Comparison of ENCODE assay signal across 20 cellular contexts in the genomic region with DNA sequence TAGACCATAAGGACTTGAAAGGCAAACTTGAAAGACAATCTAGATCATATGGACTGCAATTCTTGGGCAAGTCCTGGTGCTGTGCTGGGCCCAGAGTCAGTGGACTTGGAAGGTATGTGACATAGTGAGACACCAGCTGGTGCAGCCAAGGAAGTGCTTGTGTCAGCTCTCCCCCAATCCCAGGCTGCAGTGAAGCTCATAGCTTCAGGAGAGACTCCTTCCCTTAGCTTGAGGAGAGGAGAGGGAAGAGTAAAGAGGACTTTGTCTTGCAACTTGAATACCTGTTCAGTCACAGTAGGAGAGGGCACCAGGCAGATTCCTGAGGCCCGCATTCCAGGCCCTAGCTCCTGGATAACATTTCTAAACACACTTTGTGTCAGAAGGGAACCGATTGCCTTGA.
DNase-seq lines count a peak whose midpoint lies in the region; ATAC-seq, FAIRE-seq and TF ChIP-seq lines count a peak whose summit lies in the region.
"Had no signal": no experiment of that assay in that cellular context is flagged by ENCODE, and none has a peak within 500 bp of the region (broad histone marks: within the 10 kb centered on the region; RNA-seq: fewer than 3 reads in every experiment).

No MANE protein-coding gene starts in this region.

- no peak for DNase-seq in stimulated activated naive CD8-positive, alpha-beta T cell treated with anti-CD3 and anti-CD28 coated beads, Interleukin-15, amount 100 ng/mL, for 72 hours
- no peak for DNase-seq in stimulated activated naive CD8-positive, alpha-beta T cell treated with anti-CD3 and anti-CD28 coated beads, Interleukin-15, Interleukin-2, amounts not matched to agents 100 U/mL and 50 U/mL, for 24 hours
- DNase-seq in WERI-Rb-1: no peak
- DNase-seq in iPS DF 19.7 (ENCODE audit: low read depth, low spot score): peak; percentile 5
- DNase-seq in GM12891 (ENCODE audit: insufficient read length, low spot score): no peak
- DNase-seq in epidermal melanocyte (ENCODE audit: insufficient read length, low spot score): no peak
- DNase-seq: DMS153, DND-41, MM.1S, NCI-H2029, NCI-H446, NCI-H524 treated with DMSO at 0.1 percent for 48 hours, NCI-H774, RPMI8226, SHP77 had no signal

- no peak for FAIRE-seq in GM12891 (lab: Jason Lieb, UNC)
- FAIRE-seq: H54 had no signal

- H3K36me3 ChIP-seq in WERI-Rb-1: no peaks in the 10 kb centered on the region

- no peaks in the 10 kb centered on the region for H3K9me3 ChIP-seq in WERI-Rb-1 (ENCODE audit: severe bottlenecking)

- no peak overlapping the region for H3K4me3 Mint-ChIP-seq in stimulated activated naive CD8-positive, alpha-beta T cell treated with anti-CD3 and anti-CD28 coated beads, Interleukin-15, amount 100 ng/mL, for 72 hours
- H3K4me3 Mint-ChIP-seq: IgD-negative memory B cell had no signal

- no peaks in the 10 kb centered on the region for H3K27me3 ChIP-seq in WERI-Rb-1 (ENCODE audit: insufficient read depth, low read depth, severe bottlenecking)

- no peak for TF ChIP-seq POLR2A in GM12891 (IDR thresholded peaks at IDR 0.05; ENCODE audit: low read depth, low read length)

- no peak overlapping the region for H3K4me3 ChIP-seq in WERI-Rb-1 (ENCODE audit: low read depth, low read length)

- H3K9me3 Mint-ChIP-seq in stimulated activated naive CD8-positive, alpha-beta T cell treated with anti-CD3 and anti-CD28 coated beads, Interleukin-15, amount 100 ng/mL, for 72 hours: no peaks in the 10 kb centered on the region

- ATAC-seq in stimulated activated naive CD8-positive, alpha-beta T cell treated with anti-CD3 and anti-CD28 coated beads, Interleukin-15, amount 100 ng/mL, for 72 hours: peak; percentile 20
- no peak for ATAC-seq in stimulated activated naive CD8-positive, alpha-beta T cell treated with anti-CD3 and anti-CD28 coated beads, Interleukin-15, Interleukin-2, amounts not matched to agents 100 U/mL and 50 U/mL, for 24 hours
- ATAC-seq in HG02623 (IDR thresholded peaks at IDR 0.05; ENCODE audit: unreplicated experiment): no peak
- no peak for ATAC-seq in HG02798 (IDR thresholded peaks at IDR 0.05; ENCODE audit: poor library complexity, unreplicated experiment)

- no peak overlapping the region for H3K27ac Mint-ChIP-seq in stimulated activated naive CD8-positive, alpha-beta T cell treated with anti-CD3 and anti-CD28 coated beads, Interleukin-15, amount 100 ng/mL, for 72 hours
- H3K27ac Mint-ChIP-seq: IgD-negative memory B cell had no signal

- H3K27ac ChIP-seq in WERI-Rb-1: no peak overlapping the region
- H3K27ac ChIP-seq: KMS-11 had no signal

- no peaks in the 10 kb centered on the region for H3K4me1 Mint-ChIP-seq in stimulated activated naive CD8-positive, alpha-beta T cell treated with anti-CD3 and anti-CD28 coated beads, Interleukin-15, amount 100 ng/mL, for 72 hours
- H3K4me1 Mint-ChIP-seq: IgD-negative memory B cell had no signal

- 0 out of 2 replicates have a peak, but pooled peaks have one; percentile 1 for TF ChIP-seq CTCF in WERI-Rb-1 (IDR thresholded peaks at IDR 0.05; ENCODE audit: low read depth, low read length)

- peaks cover 33% of the 10 kb centered on the region for H3K27me3 Mint-ChIP-seq in stimulated activated naive CD8-positive, alpha-beta T cell treated with anti-CD3 and anti-CD28 coated beads, Interleukin-15, amount 100 ng/mL, for 72 hours

TF ChIP-seq in GM12891, 5 proteins besides CTCF, POLR2A, EP300 and RAD21:
- TF ChIP-seq POU2F2 (IDR thresholded peaks at IDR 0.05; ENCODE audit: low read depth, low read length): no peak
- TF ChIP-seq SPI1 (IDR thresholded peaks at IDR 0.05; ENCODE audit: low read depth, low read length): no peak
- TF ChIP-seq PAX5 (IDR thresholded peaks at IDR 0.05; ENCODE audit: insufficient read depth, low read length, severe bottlenecking): no peak
- TF ChIP-seq TAF1 (IDR thresholded peaks at IDR 0.05; ENCODE audit: low read depth, low read length): no peak
- TF ChIP-seq POLR2AphosphoS5 (IDR thresholded peaks at IDR 0.05; ENCODE audit: low read depth, low read length): no peak
